In the genomic region with DNA sequence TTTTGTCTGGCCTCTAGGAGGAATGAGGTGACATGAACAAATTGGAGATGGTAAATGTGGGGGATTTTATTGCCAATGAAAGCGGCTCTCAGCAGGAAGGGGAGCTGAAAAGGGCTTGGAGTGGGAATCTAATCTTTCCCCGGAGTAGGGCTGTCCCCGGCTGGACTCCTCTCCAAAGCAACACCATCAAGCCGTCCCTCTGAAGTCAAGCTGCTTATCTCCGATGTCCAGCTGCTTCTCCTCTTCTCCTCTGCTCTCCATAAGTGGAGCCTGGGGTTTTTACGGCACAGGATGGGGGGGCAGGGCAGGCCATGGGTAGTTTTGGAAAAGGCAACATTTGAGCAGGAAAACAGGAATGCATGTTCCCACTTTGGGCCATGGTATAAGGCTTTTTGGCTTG, we compare ENCODE assay signal across 8 cellular contexts.
"Had no signal": no experiment of that assay in that cellular context is flagged by ENCODE, and none has a peak within 500 bp of the region (broad histone marks: within the 10 kb centered on the region; RNA-seq: fewer than 3 reads in every experiment).

No MANE protein-coding gene starts in this region.

- H3K36me3 ChIP-seq: HAP-1 had no signal

- H3K4me3 ChIP-seq: GM23338, HAP-1 had no signal

- DNase-seq: H7, HFFc6 had no signal

- H3K4me1 ChIP-seq: HAP-1 had no signal

- H3K27ac Mint-ChIP-seq: GM23338, HFFc6, IgD-negative memory B cell had no signal

- H3K9me3 ChIP-seq: HAP-1 had no signal

- H3K27ac ChIP-seq: HL-60 had no signal

- H3K4me3 Mint-ChIP-seq: GM23338, HFFc6, IgD-negative memory B cell had no signal

- ATAC-seq: GM23338, HCT116, HepG2 had no signal

- H3K27me3 Mint-ChIP-seq: IgD-negative memory B cell had no signal

- H3K36me3 Mint-ChIP-seq: IgD-negative memory B cell had no signal

- FAIRE-seq: HepG2 had no signal

- H3K4me1 Mint-ChIP-seq: GM23338, IgD-negative memory B cell had no signal

- H2AFZ ChIP-seq: GM23338 had no signal

- H3K4me2 ChIP-seq: GM23338 had no signal
